ENCODE assay signal across 2 cellular contexts in genomic region chr6:133092199-133092598, GRCh38.
TF ChIP-seq lines count a peak whose summit lies in the region.

No MANE protein-coding gene starts in this region.

TF ChIP-seq in HepG2, 621 proteins besides CTCF, POLR2A, EP300 and RAD21:
- TF ChIP-seq CEBPB (IDR thresholded peaks at IDR 0.05; ENCODE audit: borderline replicate concordance, low read depth, low read length), result peak; percentile 69; the same call in 1 of the 2 replicates
- TF ChIP-seq KDM3A (CRISPR knock-in tag; IDR thresholded peaks at IDR 0.05; ENCODE audit: low read depth), result no peak

TF ChIP-seq in HCT116, 20 proteins besides CTCF, POLR2A, EP300 and RAD21:
- TF ChIP-seq SP1 (IDR thresholded peaks at IDR 0.05; ENCODE audit: low read depth), result no peak
- TF ChIP-seq SIN3A (IDR thresholded peaks at IDR 0.05; ENCODE audit: low read depth), result no peak
- TF ChIP-seq FOSL1 (IDR thresholded peaks at IDR 0.05; ENCODE audit: low read depth), result no peak
